Comparison of ENCODE assay signal across 1 cellular context in the genomic region with DNA sequence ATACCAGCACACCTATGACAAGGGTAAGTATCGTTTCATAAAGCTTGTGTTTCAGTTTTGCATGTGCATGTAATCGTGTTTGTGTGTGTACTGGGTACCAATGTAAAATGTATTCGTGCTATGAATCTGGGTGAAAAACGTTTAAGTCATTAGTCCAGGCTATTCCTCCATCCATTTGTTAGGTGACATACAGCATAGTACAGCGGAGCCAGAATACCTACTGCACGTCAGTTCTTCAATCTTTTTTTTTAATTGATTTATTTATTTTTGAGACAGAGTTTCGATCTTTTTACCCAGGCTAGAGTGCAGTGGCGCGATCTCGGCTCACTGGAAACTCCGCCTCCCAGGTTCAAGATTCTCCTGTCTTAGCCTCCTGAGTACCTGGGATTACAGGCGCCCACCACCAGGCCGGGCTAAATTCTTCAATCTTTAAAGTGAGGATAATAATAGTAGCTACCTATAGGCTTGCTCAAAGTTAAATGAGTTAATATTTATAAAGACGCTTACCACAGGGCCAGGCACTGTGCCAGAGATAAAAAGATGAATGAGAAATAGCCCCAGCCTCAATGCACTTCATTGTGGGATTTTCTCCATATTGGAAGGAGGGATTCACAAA.
TF ChIP-seq lines count a peak whose summit lies in the region.

No MANE protein-coding gene starts in this region.

TF ChIP-seq in endothelial cell of umbilical vein, 7 proteins besides CTCF, POLR2A, EP300 and RAD21 (continued from another document):
- TF ChIP-seq FOS (IDR thresholded peaks at IDR 0.05; ENCODE audit: borderline replicate concordance, insufficient read depth, low read length) = no peak
- no peak for TF ChIP-seq JUN (IDR thresholded peaks at IDR 0.05; ENCODE audit: borderline replicate concordance, insufficient read depth, insufficient read length, low read depth)
- no peak for TF ChIP-seq MYC (IDR thresholded peaks at IDR 0.05; ENCODE audit: low read depth, low read length)
- TF ChIP-seq EZH2 (IDR thresholded peaks at IDR 0.05; ENCODE audit: borderline replicate concordance, low read depth, low read length, severe bottlenecking) = no peak
TF ChIP-seq in endothelial cell of umbilical vein: peak in this region for 0.
